ENCODE assay signal across 24 cellular contexts in genomic region chr9:83636813-83637212, GRCh38.
"Had no signal": no experiment of that assay in that cellular context is flagged by ENCODE, and none has a peak within 500 bp of the region (broad histone marks: within the 10 kb centered on the region; RNA-seq: fewer than 3 reads in every experiment).

No MANE protein-coding gene starts in this region.

- H3K27ac ChIP-seq: body of pancreas, cardiac muscle cell, esophagus squamous epithelium, gastrocnemius medialis, left ventricle myocardium inferior, upper lobe of left lung had no signal

- H3K9me3 ChIP-seq: body of pancreas, esophagus squamous epithelium, gastrocnemius medialis, left ventricle myocardium inferior, upper lobe of left lung had no signal

- H3K27me3 ChIP-seq: body of pancreas, cardiac muscle cell, esophagus squamous epithelium, gastrocnemius medialis, upper lobe of left lung had no signal

- H3K4me3 ChIP-seq: body of pancreas, cardiac muscle cell, esophagus squamous epithelium, gastrocnemius medialis, left ventricle myocardium inferior, upper lobe of left lung had no signal

- H3K4me1 ChIP-seq: esophagus squamous epithelium, gastrocnemius medialis, left ventricle myocardium inferior, upper lobe of left lung had no signal

- ATAC-seq: activated naive CD8-positive, alpha-beta T cell treated with anti-CD3 and anti-CD28 coated beads, Interleukin-2, amount 50 U/mL, for 24 hours; body of pancreas; gastrocnemius medialis; naive thymus-derived CD4-positive, alpha-beta T cell; WTC11 had no signal

- DNase-seq: activated CD4-positive, alpha-beta memory T cell treated with anti-CD3 and anti-CD28 coated beads for 36 hours; activated CD4-positive, alpha-beta T cell treated with anti-CD3 and anti-CD28 coated beads for 4 hours; activated gamma-delta T cell; activated naive CD4-positive, alpha-beta T cell treated with anti-CD3 and anti-CD28 coated beads, Interleukin-2, amount 50 U/mL, for 16 hours; activated naive CD8-positive, alpha-beta T cell treated with anti-CD3 and anti-CD28 coated beads, Interleukin-2, amount 50 U/mL, for 24 hours; activated T-cell treated with anti-CD3 and anti-CD28 coated beads, Interleukin-2, amount 50 U/mL, for 72 hours; body of pancreas; cortex of kidney; endodermal cell; esophagus squamous epithelium; gastrocnemius medialis; hippocampal formation; kidney glomerular epithelial cell; left ventricle myocardium inferior; naive thymus-derived CD4-positive, alpha-beta T cell; occipital lobe; retina; stimulated activated CD4-positive, alpha-beta T cell treated with anti-CD3 and anti-CD28 coated beads, Interleukin-2, amount 100 ng/mL, for 48 hours; stimulated activated CD8-positive, alpha-beta memory T cell treated with anti-CD3 and anti-CD28 coated beads, Interleukin-4, amount 100 ng/mL, for 48 hours; stimulated activated naive CD4-positive, alpha-beta T cell; T-helper 9 cell; upper lobe of left lung had no signal

- H3K36me3 ChIP-seq: cardiac muscle cell, esophagus squamous epithelium, gastrocnemius medialis, left ventricle myocardium inferior had no signal
